In the genomic region with DNA sequence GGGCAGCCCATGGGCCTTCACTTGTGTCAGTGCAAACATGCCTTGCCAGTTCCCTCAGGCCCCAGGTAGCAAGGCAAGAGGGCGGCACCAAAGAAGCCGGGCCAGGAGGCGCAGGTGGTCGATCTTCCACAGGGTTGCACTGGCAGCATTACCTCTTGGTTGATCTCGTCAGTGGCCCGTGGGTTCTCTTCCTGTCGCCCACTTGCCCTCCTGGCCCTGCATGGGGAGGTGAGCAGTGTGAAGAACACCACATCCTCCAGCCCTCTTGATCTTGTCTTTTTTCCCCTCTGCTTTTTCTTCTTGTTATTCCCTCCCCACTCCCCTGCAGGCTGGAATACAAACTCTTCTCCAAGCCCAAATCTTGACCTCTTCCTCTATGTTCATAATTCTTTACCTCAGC, we compare ENCODE assay signal across 1 cellular context.
TF ChIP-seq lines count a peak whose summit lies in the region.

No MANE protein-coding gene starts in this region.

TF ChIP-seq in H1, 55 proteins besides CTCF, POLR2A, EP300 and RAD21:
- TF ChIP-seq, protein P1, sequence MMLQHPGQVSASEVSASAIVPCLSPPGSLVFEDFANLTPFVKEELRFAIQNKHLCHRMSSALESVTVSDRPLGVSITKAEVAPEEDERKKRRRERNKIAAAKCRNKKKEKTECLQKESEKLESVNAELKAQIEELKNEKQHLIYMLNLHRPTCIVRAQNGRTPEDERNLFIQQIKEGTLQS (IDR thresholded peaks at IDR 0.05; ENCODE audit: insufficient read depth, low read depth, low read length): no peak
- TF ChIP-seq, protein P2, sequence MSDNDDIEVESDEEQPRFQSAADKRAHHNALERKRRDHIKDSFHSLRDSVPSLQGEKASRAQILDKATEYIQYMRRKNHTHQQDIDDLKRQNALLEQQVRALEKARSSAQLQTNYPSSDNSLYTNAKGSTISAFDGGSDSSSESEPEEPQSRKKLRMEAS (IDR thresholded peaks at IDR 0.05): no peak
- TF ChIP-seq POLR2AphosphoS5 (IDR thresholded peaks at IDR 0.05; ENCODE audit: low read depth, low read length): no peak
- no peak for TF ChIP-seq KDM5A (IDR thresholded peaks at IDR 0.05; ENCODE audit: low read length)
- TF ChIP-seq JUND (IDR thresholded peaks at IDR 0.05; ENCODE audit: low read length): no peak
